ENCODE assay signal across 14 cellular contexts in genomic region chr7:78768859-78769258, GRCh38.
DNase-seq lines count a peak whose midpoint lies in the region; ATAC-seq, FAIRE-seq and TF ChIP-seq lines count a peak whose summit lies in the region.
"Had no signal": no experiment of that assay in that cellular context is flagged by ENCODE, and none has a peak within 500 bp of the region (broad histone marks: within the 10 kb centered on the region; RNA-seq: fewer than 3 reads in every experiment).

No MANE protein-coding gene starts in this region.

- H3K4me2 ChIP-seq in neural progenitor cell (peak overlapping the region; percentile 77), HepG2 (ENCODE audit: low read depth, low read length) (no peak overlapping the region)

- H4K20me1 ChIP-seq in neural progenitor cell (ENCODE audit: low read depth) (no peaks in the 10 kb centered on the region), HepG2 (ENCODE audit: insufficient read depth, low read length) (no peaks in the 10 kb centered on the region)

- TF ChIP-seq EP300 in HepG2 (IDR thresholded peaks at IDR 0.05; ENCODE audit: low read depth in 2 of 2, low read length in 2 of 2) = no peak
- no peak for TF ChIP-seq EP300 in HepG2 (CRISPR knock-in tag; IDR thresholded peaks at IDR 0.05; ENCODE audit: borderline replicate concordance)

- intact Hi-C loops in HepG2 (cut with micrococcal nuclease; ENCODE audit: unreplicated experiment) = no loop called here

- H3K9me3 ChIP-seq in neural progenitor cell (ENCODE audit: low read depth) = no peaks in the 10 kb centered on the region
- H3K9me3 ChIP-seq in HepG2 (ENCODE audit: low read length) = no peaks in the 10 kb centered on the region
- no peaks in the 10 kb centered on the region for H3K9me3 ChIP-seq in CD8-positive, alpha-beta memory T cell (ENCODE audit: low read length)
- H3K9me3 ChIP-seq: colonic mucosa had no signal

- no peaks in the 10 kb centered on the region for H3K9me3 Mint-ChIP-seq in neural progenitor cell
- H3K9me3 Mint-ChIP-seq in CD8-positive, alpha-beta memory T cell = peaks cover 3 to 15% (median 6%) of the 10 kb centered on the region in 5 donors

- H3K4me1 Mint-ChIP-seq in neural progenitor cell = peaks cover 16% of the 10 kb centered on the region
- H3K4me1 Mint-ChIP-seq in CD8-positive, alpha-beta memory T cell = no peaks in the 10 kb centered on the region
- H3K4me1 Mint-ChIP-seq: B cell had no signal

- no TSS peak for BruUV-seq in HepG2 (replicated peaks; lab: Mats Ljungman, UMichigan)

- no peak overlapping the region for H3K27ac Mint-ChIP-seq in neural progenitor cell
- no peak overlapping the region for H3K27ac Mint-ChIP-seq in CD8-positive, alpha-beta memory T cell
- H3K27ac Mint-ChIP-seq: B cell had no signal

- peak overlapping the region; percentile 57 for H3K4me3 ChIP-seq in fibroblast of the aortic adventitia (ENCODE audit: low read depth, low read length)
- peak overlapping the region; percentile 53 for H3K4me3 ChIP-seq in neural progenitor cell
- H3K4me3 ChIP-seq in HepG2 (replicated peaks in 1 of 3; ENCODE audit: insufficient read depth in 1 of 3, low read depth in 2 of 3, low read length in 3 of 3) = no peak overlapping the region
- no peak overlapping the region for H3K4me3 ChIP-seq in CD8-positive, alpha-beta memory T cell (ENCODE audit: low read length)
- H3K4me3 ChIP-seq: colonic mucosa had no signal

- POLR2A ChIA-PET in HepG2 (lab: Yijun Ruan, JAX) = no interaction called here
- POLR2A ChIA-PET in CD8-positive, alpha-beta memory T cell (lab: Charles Lee) = no interaction called here

- H3K4me3 Mint-ChIP-seq in neural progenitor cell = no peak overlapping the region
- no peak overlapping the region for H3K4me3 Mint-ChIP-seq in CD8-positive, alpha-beta memory T cell
- H3K4me3 Mint-ChIP-seq: B cell had no signal

- peaks cover 2% of the 10 kb centered on the region for H3K27me3 Mint-ChIP-seq in neural progenitor cell (ENCODE audit: insufficient read depth, low read depth)
- H3K27me3 Mint-ChIP-seq in CD8-positive, alpha-beta memory T cell = no peaks in the 10 kb centered on the region

- TF ChIP-seq CTCF in fibroblast of the aortic adventitia (IDR thresholded peaks at IDR 0.05; ENCODE audit: insufficient read depth, low read length) (no peak), neural progenitor cell (IDR thresholded peaks at IDR 0.05) (no peak), HepG2 (CRISPR knock-in tag; IDR thresholded peaks at IDR 0.05) (no peak)

- CTCF ChIA-PET in HepG2 (lab: Yijun Ruan, JAX; ENCODE audit: low intra/inter-chr PET ratio, low total read pairs) = no interaction called here
- CTCF ChIA-PET in CD8-positive, alpha-beta memory T cell (lab: Charles Lee) = no interaction called here

- H3K27ac ChIP-seq in neural progenitor cell = no peak overlapping the region
- no peak overlapping the region for H3K27ac ChIP-seq in HepG2 (ENCODE audit: extremely low read length, insufficient read depth, low read length)
- H3K27ac ChIP-seq in CD8-positive, alpha-beta memory T cell (ENCODE audit: low read depth, low read length) = no peak overlapping the region
- H3K27ac ChIP-seq: colonic mucosa, HL-60 had no signal

- H3K9ac ChIP-seq in neural progenitor cell (no peak overlapping the region), HepG2 (ENCODE audit: insufficient read depth, low read depth, low read length) (no peak overlapping the region)

- H3K27me3 ChIP-seq in neural progenitor cell (peaks cover 7% of the 10 kb centered on the region), HepG2 (ENCODE audit: control insufficient read depth in 1 of 2, insufficient read depth in 2 of 2, low read length in 2 of 2) (no peaks in the 10 kb centered on the region)
- H3K27me3 ChIP-seq in CD8-positive, alpha-beta memory T cell (ENCODE audit: insufficient read depth, low read length, poor library complexity, severe bottlenecking) = no peaks in the 10 kb centered on the region
- H3K27me3 ChIP-seq: colonic mucosa had no signal

- TF ChIP-seq RAD21 in HepG2 (CRISPR knock-in tag; IDR thresholded peaks at IDR 0.05) = no peak

- no peaks in the 10 kb centered on the region for H3F3A ChIP-seq in neural progenitor cell (ENCODE audit: low read depth)

- in situ Hi-C loops in HepG2 (cut with HindIII; ENCODE audit: extremely low pct_ligation_motif_present, low pct_unique_long_range_greater_than_20kb) = no loop called here

- DNase-seq in AG08395 (ENCODE audit: low spot score) = peak; percentile 6
- DNase-seq in NCI-H2227 (lab: John Stamatoyannopoulos, UW; ENCODE audit: unreplicated experiment) = peak; percentile 26
- peak; percentile 1 for DNase-seq in fibroblast of the aortic adventitia (ENCODE audit: low read depth)
- DNase-seq in neural progenitor cell (ENCODE audit: low spot score) = peak; percentile 47
- no peak for DNase-seq in HepG2 (ENCODE audit: low spot score)
- DNase-seq in RCC 7860 (ENCODE audit: low spot score) = no peak
- no peak for DNase-seq in CD8-positive, alpha-beta memory T cell
- DNase-seq: colonic mucosa; left colon; NCI-H1694; stimulated activated CD4-positive, alpha-beta T cell treated with anti-CD3 and anti-CD28 coated beads, Interleukin-4, amount 100 ng/mL, for 1 hour had no signal

- no peaks in the 10 kb centered on the region for H3K36me3 Mint-ChIP-seq in neural progenitor cell
- H3K36me3 Mint-ChIP-seq in CD8-positive, alpha-beta memory T cell = no peaks in the 10 kb centered on the region

- H3K4me1 ChIP-seq in neural progenitor cell (peaks cover 28% of the 10 kb centered on the region), HepG2 (ENCODE audit: insufficient read depth, low read length) (no peaks in the 10 kb centered on the region)
- H3K4me1 ChIP-seq in CD8-positive, alpha-beta memory T cell (ENCODE audit: insufficient read depth, low read length) = no peaks in the 10 kb centered on the region
- H3K4me1 ChIP-seq: colonic mucosa had no signal

- no peak for ATAC-seq in HepG2
- no peak for ATAC-seq in HG02884 (IDR thresholded peaks at IDR 0.05; ENCODE audit: unreplicated experiment)
- ATAC-seq: left colon had no signal

- TF ChIP-seq POLR2A in HepG2 (IDR thresholded peaks at IDR 0.05; ENCODE audit: insufficient read depth in 1 of 2, low read depth in 2 of 2, low read length in 2 of 2) = no peak

- no peak for FAIRE-seq in HepG2 (lab: Jason Lieb, UNC)
- FAIRE-seq in RCC 7860 (lab: Jason Lieb, UNC) = no peak

- H2AFZ ChIP-seq in neural progenitor cell (replicated peaks) (peak overlapping the region; percentile 92), HepG2 (ENCODE audit: low read length) (no peak overlapping the region)

- 57% methylated on average over 6 of the region's 6 CpGs for WGBS in HepG2 (ENCODE audit: low lambda C conversion rate)

- no peaks in the 10 kb centered on the region for H3K36me3 ChIP-seq in neural progenitor cell
- no peaks in the 10 kb centered on the region for H3K36me3 ChIP-seq in HepG2 (replicated peaks in 1 of 2; ENCODE audit: control insufficient read depth in 1 of 2, insufficient read depth in 2 of 2, low read length in 2 of 2)
- H3K36me3 ChIP-seq in CD8-positive, alpha-beta memory T cell (ENCODE audit: insufficient read depth, low read length) = no peaks in the 10 kb centered on the region
- H3K36me3 ChIP-seq: colonic mucosa had no signal

- H3K79me2 ChIP-seq in neural progenitor cell (ENCODE audit: low read depth) = no peaks in the 10 kb centered on the region
- H3K79me2 ChIP-seq in HepG2 (ENCODE audit: insufficient read depth, low read length) = no peaks in the 10 kb centered on the region

TF ChIP-seq in HepG2, 621 proteins besides CTCF, POLR2A, EP300 and RAD21 (continues in another document):
- TF ChIP-seq ZNF280B (CRISPR knock-in tag; IDR thresholded peaks at IDR 0.05; ENCODE audit: borderline replicate concordance) = no peak
- TF ChIP-seq SNAPC5 (CRISPR knock-in tag; IDR thresholded peaks at IDR 0.05; ENCODE audit: borderline replicate concordance) = no peak
- no peak for TF ChIP-seq PHF5A (CRISPR knock-in tag; IDR thresholded peaks at IDR 0.05; ENCODE audit: low read depth, unreplicated experiment)
- no peak for TF ChIP-seq TFDP1 (CRISPR knock-in tag; IDR thresholded peaks at IDR 0.05; ENCODE audit: borderline replicate concordance)
- no peak for TF ChIP-seq ZNF18 (CRISPR knock-in tag; IDR thresholded peaks at IDR 0.05; ENCODE audit: insufficient replicate concordance)
- TF ChIP-seq ZNF562 (CRISPR knock-in tag; IDR thresholded peaks at IDR 0.05; ENCODE audit: borderline replicate concordance) = no peak

Comparison
In these comparisons a context has a peak if more than half of its experiments do, and no peak if none do; other contexts are left out.
1. DNase-seq: peak in AG08395 (single experiment), NCI-H2227 (single experiment), fibroblast of the aortic adventitia (single experiment) and neural progenitor cell (single experiment); none in HepG2 (single experiment), RCC 7860 (single experiment) and CD8-positive, alpha-beta memory T cell (0 of 5).
2. H3K4me3 ChIP-seq: peak in fibroblast of the aortic adventitia (single experiment) and neural progenitor cell (single experiment); none in HepG2 (0 of 3) and CD8-positive, alpha-beta memory T cell (single experiment).